In genomic region chr3:127668906-127669305, GRCh38 we compare ENCODE assay signal across 16 cellular contexts.
"Had no signal": no experiment of that assay in that cellular context is flagged by ENCODE, and none has a peak within 500 bp of the region (broad histone marks: within the 10 kb centered on the region; RNA-seq: fewer than 3 reads in every experiment).

No MANE protein-coding gene starts in this region.

- H3K4me3 ChIP-seq: gastroesophageal sphincter, neural progenitor cell, thyroid gland had no signal

- H3K27me3 ChIP-seq: gastroesophageal sphincter, thyroid gland had no signal

- H3K4me1 ChIP-seq: neural progenitor cell had no signal

- DNase-seq: activated naive CD8-positive, alpha-beta T cell treated with anti-CD3 and anti-CD28 coated beads for 36 hours; cerebellar nuclear complex; cortex of kidney; endodermal cell; hypothalamus; retina; stimulated activated CD4-positive, alpha-beta T cell treated with anti-CD3 and anti-CD28 coated beads, Interleukin-4, amount 100 ng/mL, for 24 hours; stimulated activated naive CD8-positive, alpha-beta T cell treated with anti-CD3 and anti-CD28 coated beads, Interleukin-15, Interleukin-2, amounts not matched to agents 100 U/mL and 50 U/mL, for 24 hours; substantia nigra; T-helper 1 cell; thyroid gland had no signal

- H3K36me3 ChIP-seq: gastroesophageal sphincter, neural progenitor cell, thyroid gland had no signal

- H3K4me3 Mint-ChIP-seq: activated naive CD8-positive, alpha-beta T cell treated with anti-CD3 and anti-CD28 coated beads for 36 hours; activated T-helper 1 cell treated with anti-CD3 and anti-CD28 coated beads, Interleukin-12 subunit alpha, Interleukin-12 subunit beta, Interleukin-2, Interleukin-4 antibody, amounts not matched to agents 30 ng/mL and 10 ng/mL and 1 ng/mL, durations not matched to agents 14 hours and 24 hours and 36 hours; endodermal cell; neural progenitor cell had no signal

- H3K27ac Mint-ChIP-seq: activated naive CD8-positive, alpha-beta T cell treated with anti-CD3 and anti-CD28 coated beads for 36 hours; activated T-helper 1 cell treated with anti-CD3 and anti-CD28 coated beads, Interleukin-12 subunit alpha, Interleukin-12 subunit beta, Interleukin-2, Interleukin-4 antibody, amounts not matched to agents 30 ng/mL and 10 ng/mL and 1 ng/mL, durations not matched to agents 14 hours and 24 hours and 36 hours; endodermal cell; neural progenitor cell; progenitor cell of endocrine pancreas had no signal

- H3K9me3 ChIP-seq: gastroesophageal sphincter, thyroid gland had no signal

- H3K9me3 Mint-ChIP-seq: activated naive CD8-positive, alpha-beta T cell treated with anti-CD3 and anti-CD28 coated beads for 36 hours; activated T-helper 1 cell treated with anti-CD3 and anti-CD28 coated beads, Interleukin-12 subunit alpha, Interleukin-12 subunit beta, Interleukin-2, Interleukin-4 antibody, amounts not matched to agents 30 ng/mL and 10 ng/mL and 1 ng/mL, durations not matched to agents 14 hours and 24 hours and 36 hours; endodermal cell; neural progenitor cell had no signal

- H3K27me3 Mint-ChIP-seq: activated naive CD8-positive, alpha-beta T cell treated with anti-CD3 and anti-CD28 coated beads for 36 hours had no signal

- H3K27ac ChIP-seq: epithelial cell of prostate, gastroesophageal sphincter, neural progenitor cell, thyroid gland had no signal

- ATAC-seq: gastroesophageal sphincter; stimulated activated naive CD8-positive, alpha-beta T cell treated with anti-CD3 and anti-CD28 coated beads, Interleukin-15, Interleukin-2, amounts not matched to agents 100 U/mL and 50 U/mL, for 24 hours had no signal

- H3K36me3 Mint-ChIP-seq: activated naive CD8-positive, alpha-beta T cell treated with anti-CD3 and anti-CD28 coated beads for 36 hours had no signal
